8 cellular contexts compared by ENCODE assay signal in genomic region chr14:95460647-95461478, GRCh38. TPM values are rescaled to one million over a fixed set of nuclear protein-coding genes. Genes with fewer than 3 reads are reported as not detected.
DNase-seq lines count a peak whose midpoint lies in the region; ATAC-seq lines count a peak whose summit lies in the region.

No MANE protein-coding gene starts in this region.

- peak; percentile 48 for DNase-seq in D341Med (ENCODE audit: low spot score)
- peak; percentile 93 for DNase-seq in NCI-H146 (lab: John Stamatoyannopoulos, UW)
- peak in 58 of 61 donors; percentile 21 to 85 (median 60) for DNase-seq in caudate nucleus (lab: John Stamatoyannopoulos, UW)
- peak; percentile 51 for DNase-seq in midbrain (lab: John Stamatoyannopoulos, UW)
- no peak for DNase-seq in ureter (ENCODE audit: low spot score)
- no peak for DNase-seq in activated naive CD4-positive, alpha-beta T cell treated with anti-CD3 and anti-CD28 coated beads, Interleukin-2, amount 50 U/mL, for 72 hours (ENCODE audit: low spot score in 2 of 2)

- peaks cover 0 to 7% of the 10 kb centered on the region in 2 donors for H3K9me3 Mint-ChIP-seq in activated naive CD4-positive, alpha-beta T cell treated with anti-CD3 and anti-CD28 coated beads, Interleukin-2, amount 50 U/mL, for 72 hours

- ATAC-seq in GM21786 (IDR thresholded peaks at IDR 0.05; ENCODE audit: unreplicated experiment) (no peak), GM18519 (IDR thresholded peaks at IDR 0.05; ENCODE audit: low FRiP score, unreplicated experiment) (no peak)
- ATAC-seq in activated naive CD4-positive, alpha-beta T cell treated with anti-CD3 and anti-CD28 coated beads, Interleukin-2, amount 50 U/mL, for 72 hours: no peak

- peaks cover 8 to 35% of the 10 kb centered on the region in 2 donors for H3K36me3 Mint-ChIP-seq in activated naive CD4-positive, alpha-beta T cell treated with anti-CD3 and anti-CD28 coated beads, Interleukin-2, amount 50 U/mL, for 72 hours

- peak overlapping the region in 1 of 2 donors; percentile 83 for H3K27ac Mint-ChIP-seq in activated naive CD4-positive, alpha-beta T cell treated with anti-CD3 and anti-CD28 coated beads, Interleukin-2, amount 50 U/mL, for 72 hours

- peak overlapping the region; percentile 93 for H3K27ac ChIP-seq in caudate nucleus (ENCODE audit: low read depth, low read length)

RNA-seq across cellular contexts. Expression of gene SYNE3, which starts 55.6 kb away (rescaled TPM):
- 14.4 TPM for total RNA-seq in ureter
- total RNA-seq in activated naive CD4-positive, alpha-beta T cell treated with anti-CD3 and anti-CD28 coated beads, Interleukin-2, amount 50 U/mL, for 72 hours: 10 to 100 TPM in 1 of 2 donors, 1 to 10 TPM in 1; 9.9 to 73.8 TPM

Comparison
In these comparisons a context has a peak if more than half of its experiments do, and no peak if none do; other contexts are left out.
1. DNase-seq: peak in D341Med (single experiment), NCI-H146 (single experiment), caudate nucleus (58 of 61) and midbrain (single experiment); none in ureter (single experiment) and activated naive CD4-positive, alpha-beta T cell treated with anti-CD3 and anti-CD28 coated beads, Interleukin-2, amount 50 U/mL, for 72 hours (0 of 2).